Comparison of ENCODE assay signal across 1 cellular context in genomic region chr11:67289226-67289650, GRCh38.
TF ChIP-seq lines count a peak whose summit lies in the region.

ANKRD13D (plus strand) TSS chr11:67289303; CDS start chr11:67289461, 158 bp downstream.

TF ChIP-seq in K562, 482 proteins besides CTCF, POLR2A, EP300 and RAD21 (continued from another document):
- TF ChIP-seq, protein P1, sequence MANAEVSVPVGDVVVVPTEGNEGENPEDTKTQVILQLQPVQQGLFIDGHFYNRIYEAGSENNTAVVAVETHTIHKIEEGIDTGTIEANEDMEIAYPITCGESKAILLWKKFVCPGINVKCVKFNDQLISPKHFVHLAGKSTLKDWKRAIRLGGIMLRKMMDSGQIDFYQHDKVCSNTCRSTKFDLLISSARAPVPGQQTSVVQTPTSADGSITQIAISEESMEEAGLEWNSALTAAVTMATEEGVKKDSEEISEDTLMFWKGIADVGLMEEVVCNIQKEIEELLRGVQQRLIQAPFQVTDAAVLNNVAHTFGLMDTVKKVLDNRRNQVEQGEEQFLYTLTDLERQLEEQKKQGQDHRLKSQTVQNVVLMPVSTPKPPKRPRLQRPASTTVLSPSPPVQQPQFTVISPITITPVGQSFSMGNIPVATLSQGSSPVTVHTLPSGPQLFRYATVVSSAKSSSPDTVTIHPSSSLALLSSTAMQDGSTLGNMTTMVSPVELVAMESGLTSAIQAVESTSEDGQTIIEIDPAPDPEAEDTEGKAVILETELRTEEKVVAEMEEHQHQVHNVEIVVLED (CRISPR knock-in tag; IDR thresholded peaks at IDR 0.05): 0 out of 2 replicates have a peak, but pooled peaks have one; percentile 7
- TF ChIP-seq MTA1 (IDR thresholded peaks at IDR 0.05; ENCODE audit: borderline replicate concordance) (no peak), RBM22 (IDR thresholded peaks at IDR 0.05; ENCODE audit: low read depth, low read length, poor library complexity, severe bottlenecking) (no peak), SREBF1 (IDR thresholded peaks at IDR 0.05; ENCODE audit: borderline replicate concordance, low read depth, low read length) (no peak), HNRNPL (IDR thresholded peaks at IDR 0.05; ENCODE audit: low read depth, low read length) (0 out of 2 replicates have a peak, but pooled peaks have one; percentile 6), ZNF695 (CRISPR knock-in tag; IDR thresholded peaks at IDR 0.05) (no peak), AFF1 (IDR thresholded peaks at IDR 0.05; ENCODE audit: low read depth in 1 of 2, partially characterized antibody in 2 of 2) (no peak), NFE2L1 (tag; IDR thresholded peaks at IDR 0.05; ENCODE audit: borderline replicate concordance, low read depth) (no peak), SMAD1 (IDR thresholded peaks at IDR 0.05; ENCODE audit: low read depth, low read length, partially characterized antibody) (no peak), NONO (IDR thresholded peaks at IDR 0.05; ENCODE audit: low read depth in 2 of 2, low read length in 1 of 2) (peak in 1 of 2 experiments; percentile 52; a peak in 2 of 4 replicates), KHSRP (IDR thresholded peaks at IDR 0.05) (no peak), UBTF (IDR thresholded peaks at IDR 0.05; ENCODE audit: borderline replicate concordance in 1 of 2, low read depth in 2 of 2, low read length in 2 of 2) (no peak), CHAMP1 (IDR thresholded peaks at IDR 0.05) (no peak), THRA (IDR thresholded peaks at IDR 0.05) (no peak), NR1H2 (CRISPR knock-in tag; IDR thresholded peaks at IDR 0.05) (0 out of 2 replicates have a peak, but pooled peaks have one; percentile 46), CBFA2T2 (conservative IDR thresholded peaks at IDR 0.05) (no peak), PURB (CRISPR knock-in tag; IDR thresholded peaks at IDR 0.05; ENCODE audit: low read depth) (no peak), POLR3G (IDR thresholded peaks at IDR 0.05; ENCODE audit: extremely low read depth, insufficient read length, insufficient replicate concordance) (no peak), YY1 (IDR thresholded peaks at IDR 0.05; ENCODE audit: borderline replicate concordance in 1 of 3, control insufficient read depth in 1 of 3, extremely low read depth in 1 of 3, insufficient read depth in 3 of 3, insufficient read length in 1 of 3, insufficient replicate concordance in 2 of 3, low read depth in 1 of 3, low read length in 2 of 3) (peak in 2 of 3 experiments; percentile 4 to 48), ZHX1 (conservative IDR thresholded peaks at IDR 0.05; ENCODE audit: low read length) (no peak), TAF9B (IDR thresholded peaks at IDR 0.05; ENCODE audit: partially characterized antibody) (no peak), SMAD4 (CRISPR knock-in tag; conservative IDR thresholded peaks at IDR 0.05) (0 out of 2 replicates have a peak, but pooled peaks have one; percentile 7), CREM (IDR thresholded peaks at IDR 0.05; ENCODE audit: low read depth) (peak; percentile 1; the same call in 1 of the 2 replicates), NFIC (IDR thresholded peaks at IDR 0.05) (no peak), ZNF23 (CRISPR knock-in tag; IDR thresholded peaks at IDR 0.05) (no peak), HBP1 (CRISPR knock-in tag; IDR thresholded peaks at IDR 0.05) (no peak), ZFX (CRISPR knock-in tag; IDR thresholded peaks at IDR 0.05) (peak; percentile 11; the same call in 1 of the 2 replicates), POLR2AphosphoS2 (IDR thresholded peaks at IDR 0.05; ENCODE audit: low read length) (no peak), KDM1A (IDR thresholded peaks at IDR 0.05) (no peak), PRPF4 (IDR thresholded peaks at IDR 0.05; ENCODE audit: insufficient read depth, low read depth, low read length, poor library complexity, severe bottlenecking) (no peak), CBX3 (IDR thresholded peaks at IDR 0.05; ENCODE audit: borderline replicate concordance in 1 of 2, low read length in 2 of 2) (no peak)
- TF ChIP-seq, protein P2, sequence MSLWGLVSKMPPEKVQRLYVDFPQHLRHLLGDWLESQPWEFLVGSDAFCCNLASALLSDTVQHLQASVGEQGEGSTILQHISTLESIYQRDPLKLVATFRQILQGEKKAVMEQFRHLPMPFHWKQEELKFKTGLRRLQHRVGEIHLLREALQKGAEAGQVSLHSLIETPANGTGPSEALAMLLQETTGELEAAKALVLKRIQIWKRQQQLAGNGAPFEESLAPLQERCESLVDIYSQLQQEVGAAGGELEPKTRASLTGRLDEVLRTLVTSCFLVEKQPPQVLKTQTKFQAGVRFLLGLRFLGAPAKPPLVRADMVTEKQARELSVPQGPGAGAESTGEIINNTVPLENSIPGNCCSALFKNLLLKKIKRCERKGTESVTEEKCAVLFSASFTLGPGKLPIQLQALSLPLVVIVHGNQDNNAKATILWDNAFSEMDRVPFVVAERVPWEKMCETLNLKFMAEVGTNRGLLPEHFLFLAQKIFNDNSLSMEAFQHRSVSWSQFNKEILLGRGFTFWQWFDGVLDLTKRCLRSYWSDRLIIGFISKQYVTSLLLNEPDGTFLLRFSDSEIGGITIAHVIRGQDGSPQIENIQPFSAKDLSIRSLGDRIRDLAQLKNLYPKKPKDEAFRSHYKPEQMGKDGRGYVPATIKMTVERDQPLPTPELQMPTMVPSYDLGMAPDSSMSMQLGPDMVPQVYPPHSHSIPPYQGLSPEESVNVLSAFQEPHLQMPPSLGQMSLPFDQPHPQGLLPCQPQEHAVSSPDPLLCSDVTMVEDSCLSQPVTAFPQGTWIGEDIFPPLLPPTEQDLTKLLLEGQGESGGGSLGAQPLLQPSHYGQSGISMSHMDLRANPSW (CRISPR knock-in tag; IDR thresholded peaks at IDR 0.05): no peak
